ENCODE assay signal across 2 cellular contexts in the genomic region with DNA sequence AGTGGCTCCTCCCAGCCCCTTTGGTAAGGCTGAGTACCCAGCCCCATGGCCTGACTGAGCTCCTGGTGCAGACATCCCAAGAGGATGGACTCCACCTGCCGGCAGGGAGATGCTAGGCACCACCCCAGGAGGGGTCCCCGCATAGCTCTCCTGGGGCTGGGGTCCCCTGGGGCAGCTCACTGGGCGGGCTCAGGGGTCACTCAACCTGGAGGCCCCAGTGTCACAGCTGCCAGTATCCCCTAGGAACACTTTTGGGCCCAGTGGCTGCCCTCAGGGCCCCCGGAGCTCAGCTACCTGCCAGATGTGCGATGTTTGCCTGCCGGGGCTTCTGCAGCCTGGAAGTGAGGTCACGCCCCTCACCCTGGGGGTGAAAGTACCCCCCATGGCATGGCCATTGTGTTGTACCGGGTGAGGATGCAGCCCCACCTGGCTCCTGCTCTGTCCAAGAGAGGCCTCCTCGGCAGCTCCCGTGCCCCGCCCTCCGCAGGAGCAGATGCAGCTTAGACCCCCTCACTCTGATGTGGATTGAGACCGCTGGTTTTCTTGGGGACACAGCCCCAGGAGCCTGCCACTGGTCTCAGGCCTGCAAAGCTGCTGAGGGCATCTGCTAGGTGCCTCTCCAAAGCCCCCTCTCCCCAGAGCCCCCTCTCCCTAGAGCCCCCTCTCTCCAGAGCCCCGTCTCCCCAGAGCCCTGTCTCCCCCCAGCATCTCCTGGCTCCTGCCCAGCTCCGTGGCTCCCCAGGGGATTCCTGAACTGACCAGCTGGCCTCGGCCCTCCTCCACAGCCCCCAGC.
TF ChIP-seq lines count a peak whose summit lies in the region.

No MANE protein-coding gene starts in this region.

TF ChIP-seq in GM23338, 12 proteins besides CTCF, POLR2A, EP300 and RAD21 (continues in another document):
- TF ChIP-seq, protein P1, sequence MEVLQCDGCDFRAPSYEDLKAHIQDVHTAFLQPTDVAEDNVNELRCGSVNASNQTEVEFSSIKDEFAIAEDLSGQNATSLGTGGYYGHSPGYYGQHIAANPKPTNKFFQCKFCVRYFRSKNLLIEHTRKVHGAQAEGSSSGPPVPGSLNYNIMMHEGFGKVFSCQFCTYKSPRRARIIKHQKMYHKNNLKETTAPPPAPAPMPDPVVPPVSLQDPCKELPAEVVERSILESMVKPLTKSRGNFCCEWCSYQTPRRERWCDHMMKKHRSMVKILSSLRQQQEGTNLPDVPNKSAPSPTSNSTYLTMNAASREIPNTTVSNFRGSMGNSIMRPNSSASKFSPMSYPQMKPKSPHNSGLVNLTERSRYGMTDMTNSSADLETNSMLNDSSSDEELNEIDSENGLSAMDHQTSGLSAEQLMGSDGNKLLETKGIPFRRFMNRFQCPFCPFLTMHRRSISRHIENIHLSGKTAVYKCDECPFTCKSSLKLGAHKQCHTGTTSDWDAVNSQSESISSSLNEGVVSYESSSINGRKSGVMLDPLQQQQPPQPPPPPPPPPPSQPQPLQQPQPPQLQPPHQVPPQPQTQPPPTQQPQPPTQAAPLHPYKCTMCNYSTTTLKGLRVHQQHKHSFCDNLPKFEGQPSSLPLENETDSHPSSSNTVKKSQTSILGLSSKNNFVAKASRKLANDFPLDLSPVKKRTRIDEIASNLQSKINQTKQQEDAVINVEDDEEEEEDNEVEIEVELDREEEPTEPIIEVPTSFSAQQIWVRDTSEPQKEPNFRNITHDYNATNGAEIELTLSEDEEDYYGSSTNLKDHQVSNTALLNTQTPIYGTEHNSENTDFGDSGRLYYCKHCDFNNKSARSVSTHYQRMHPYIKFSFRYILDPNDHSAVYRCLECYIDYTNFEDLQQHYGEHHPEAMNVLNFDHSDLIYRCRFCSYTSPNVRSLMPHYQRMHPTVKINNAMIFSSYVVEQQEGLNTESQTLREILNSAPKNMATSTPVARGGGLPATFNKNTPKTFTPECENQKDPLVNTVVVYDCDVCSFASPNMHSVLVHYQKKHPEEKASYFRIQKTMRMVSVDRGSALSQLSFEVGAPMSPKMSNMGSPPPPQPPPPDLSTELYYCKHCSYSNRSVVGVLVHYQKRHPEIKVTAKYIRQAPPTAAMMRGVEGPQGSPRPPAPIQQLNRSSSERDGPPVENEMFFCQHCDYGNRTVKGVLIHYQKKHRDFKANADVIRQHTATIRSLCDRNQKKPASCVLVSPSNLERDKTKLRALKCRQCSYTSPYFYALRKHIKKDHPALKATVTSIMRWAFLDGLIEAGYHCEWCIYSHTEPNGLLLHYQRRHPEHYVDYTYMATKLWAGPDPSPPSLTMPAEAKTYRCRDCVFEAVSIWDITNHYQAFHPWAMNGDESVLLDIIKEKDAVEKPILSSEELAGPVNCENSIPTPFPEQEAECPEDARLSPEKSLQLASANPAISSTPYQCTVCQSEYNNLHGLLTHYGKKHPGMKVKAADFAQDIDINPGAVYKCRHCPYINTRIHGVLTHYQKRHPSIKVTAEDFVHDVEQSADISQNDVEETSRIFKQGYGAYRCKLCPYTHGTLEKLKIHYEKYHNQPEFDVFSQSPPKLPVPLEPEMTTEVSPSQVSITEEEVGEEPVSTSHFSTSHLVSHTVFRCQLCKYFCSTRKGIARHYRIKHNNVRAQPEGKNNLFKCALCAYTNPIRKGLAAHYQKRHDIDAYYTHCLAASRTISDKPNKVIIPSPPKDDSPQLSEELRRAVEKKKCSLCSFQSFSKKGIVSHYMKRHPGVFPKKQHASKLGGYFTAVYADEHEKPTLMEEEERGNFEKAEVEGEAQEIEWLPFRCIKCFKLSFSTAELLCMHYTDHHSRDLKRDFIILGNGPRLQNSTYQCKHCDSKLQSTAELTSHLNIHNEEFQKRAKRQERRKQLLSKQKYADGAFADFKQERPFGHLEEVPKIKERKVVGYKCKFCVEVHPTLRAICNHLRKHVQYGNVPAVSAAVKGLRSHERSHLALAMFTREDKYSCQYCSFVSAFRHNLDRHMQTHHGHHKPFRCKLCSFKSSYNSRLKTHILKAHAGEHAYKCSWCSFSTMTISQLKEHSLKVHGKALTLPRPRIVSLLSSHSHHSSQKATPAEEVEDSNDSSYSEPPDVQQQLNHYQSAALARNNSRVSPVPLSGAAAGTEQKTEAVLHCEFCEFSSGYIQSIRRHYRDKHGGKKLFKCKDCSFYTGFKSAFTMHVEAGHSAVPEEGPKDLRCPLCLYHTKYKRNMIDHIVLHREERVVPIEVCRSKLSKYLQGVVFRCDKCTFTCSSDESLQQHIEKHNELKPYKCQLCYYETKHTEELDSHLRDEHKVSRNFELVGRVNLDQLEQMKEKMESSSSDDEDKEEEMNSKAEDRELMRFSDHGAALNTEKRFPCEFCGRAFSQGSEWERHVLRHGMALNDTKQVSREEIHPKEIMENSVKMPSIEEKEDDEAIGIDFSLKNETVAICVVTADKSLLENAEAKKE (CRISPR knock-in tag; IDR thresholded peaks at IDR 0.05), result no peak
- no peak for TF ChIP-seq NANOG (IDR thresholded peaks at IDR 0.05; ENCODE audit: borderline replicate concordance)
- TF ChIP-seq ZNF114 (CRISPR knock-in tag; IDR thresholded peaks at IDR 0.05), result no peak
- no peak for TF ChIP-seq EZH2 (IDR thresholded peaks at IDR 0.05; ENCODE audit: low read depth, unreplicated experiment)
- TF ChIP-seq POLR2AphosphoS5 (IDR thresholded peaks at IDR 0.05; ENCODE audit: low read depth), result no peak
- no peak for TF ChIP-seq JUNB (IDR thresholded peaks at IDR 0.05; ENCODE audit: unreplicated experiment)
- no peak for TF ChIP-seq ZNF331 (CRISPR knock-in tag; IDR thresholded peaks at IDR 0.05; ENCODE audit: low read depth)
- TF ChIP-seq, protein P2, sequence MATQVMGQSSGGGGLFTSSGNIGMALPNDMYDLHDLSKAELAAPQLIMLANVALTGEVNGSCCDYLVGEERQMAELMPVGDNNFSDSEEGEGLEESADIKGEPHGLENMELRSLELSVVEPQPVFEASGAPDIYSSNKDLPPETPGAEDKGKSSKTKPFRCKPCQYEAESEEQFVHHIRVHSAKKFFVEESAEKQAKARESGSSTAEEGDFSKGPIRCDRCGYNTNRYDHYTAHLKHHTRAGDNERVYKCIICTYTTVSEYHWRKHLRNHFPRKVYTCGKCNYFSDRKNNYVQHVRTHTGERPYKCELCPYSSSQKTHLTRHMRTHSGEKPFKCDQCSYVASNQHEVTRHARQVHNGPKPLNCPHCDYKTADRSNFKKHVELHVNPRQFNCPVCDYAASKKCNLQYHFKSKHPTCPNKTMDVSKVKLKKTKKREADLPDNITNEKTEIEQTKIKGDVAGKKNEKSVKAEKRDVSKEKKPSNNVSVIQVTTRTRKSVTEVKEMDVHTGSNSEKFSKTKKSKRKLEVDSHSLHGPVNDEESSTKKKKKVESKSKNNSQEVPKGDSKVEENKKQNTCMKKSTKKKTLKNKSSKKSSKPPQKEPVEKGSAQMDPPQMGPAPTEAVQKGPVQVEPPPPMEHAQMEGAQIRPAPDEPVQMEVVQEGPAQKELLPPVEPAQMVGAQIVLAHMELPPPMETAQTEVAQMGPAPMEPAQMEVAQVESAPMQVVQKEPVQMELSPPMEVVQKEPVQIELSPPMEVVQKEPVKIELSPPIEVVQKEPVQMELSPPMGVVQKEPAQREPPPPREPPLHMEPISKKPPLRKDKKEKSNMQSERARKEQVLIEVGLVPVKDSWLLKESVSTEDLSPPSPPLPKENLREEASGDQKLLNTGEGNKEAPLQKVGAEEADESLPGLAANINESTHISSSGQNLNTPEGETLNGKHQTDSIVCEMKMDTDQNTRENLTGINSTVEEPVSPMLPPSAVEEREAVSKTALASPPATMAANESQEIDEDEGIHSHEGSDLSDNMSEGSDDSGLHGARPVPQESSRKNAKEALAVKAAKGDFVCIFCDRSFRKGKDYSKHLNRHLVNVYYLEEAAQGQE (IDR thresholded peaks at IDR 0.05; ENCODE audit: unreplicated experiment), result no peak
- no peak for TF ChIP-seq CREB1 (CRISPR knock-in tag; IDR thresholded peaks at IDR 0.05; ENCODE audit: low read depth)
- TF ChIP-seq STAT1 (IDR thresholded peaks at IDR 0.05; ENCODE audit: unreplicated experiment), result no peak

TF ChIP-seq in GM12878, 131 proteins besides CTCF, POLR2A, EP300 and RAD21:
- no peak for TF ChIP-seq JUND (IDR thresholded peaks at IDR 0.05; ENCODE audit: low read depth, low read length)
- TF ChIP-seq SMC3 (IDR thresholded peaks at IDR 0.05; ENCODE audit: borderline replicate concordance, low read length), result peak; percentile 5; the same call in 1 of the 2 replicates
